ENCODE assay signal across 1 cellular context in genomic region chr9:131505012-131505411, GRCh38.
A peak's percentile ranks its signal among the peaks of the same experiment; 100 is the strongest.
TF ChIP-seq lines count a peak whose summit lies in the region.

No MANE protein-coding gene starts in this region.

TF ChIP-seq in K562, 482 proteins besides CTCF, POLR2A, EP300 and RAD21 (continued from another document):
- TF ChIP-seq VEZF1 (CRISPR knock-in tag; IDR thresholded peaks at IDR 0.05) (peak; percentile 68), E2F6 (IDR thresholded peaks at IDR 0.05; ENCODE audit: borderline replicate concordance in 1 of 2, extremely low read depth in 1 of 2, insufficient read depth in 1 of 2, insufficient read length in 1 of 2, low read depth in 1 of 2, low read length in 1 of 2, poor library complexity in 1 of 2, severe bottlenecking in 1 of 2) (no peak), ZBTB33 (CRISPR knock-in tag; IDR thresholded peaks at IDR 0.05) (no peak), ZNF12 (CRISPR knock-in tag; IDR thresholded peaks at IDR 0.05) (no peak), LCOR (CRISPR knock-in tag; IDR thresholded peaks at IDR 0.05) (no peak), GABPB2 (CRISPR knock-in tag; conservative IDR thresholded peaks at IDR 0.05) (no peak), FOSL1 (tag; conservative IDR thresholded peaks at IDR 0.05) (no peak), SMAD3 (CRISPR knock-in tag; conservative IDR thresholded peaks at IDR 0.05) (no peak), ARID3A (IDR thresholded peaks at IDR 0.05; ENCODE audit: borderline replicate concordance, low read depth, low read length) (no peak), JUNB (CRISPR knock-in tag; conservative IDR thresholded peaks at IDR 0.05) (no peak), RBM22 (IDR thresholded peaks at IDR 0.05; ENCODE audit: low read depth, low read length, poor library complexity, severe bottlenecking) (no peak), TEAD4 (IDR thresholded peaks at IDR 0.05; ENCODE audit: low read length) (peak; percentile 24; the same call in 1 of the 2 replicates), TEAD4 (CRISPR knock-in tag; IDR thresholded peaks at IDR 0.05; ENCODE audit: borderline replicate concordance) (no peak), ZFX (CRISPR knock-in tag; IDR thresholded peaks at IDR 0.05) (no peak), ZNF24 (IDR thresholded peaks at IDR 0.05) (no peak), ETV5 (CRISPR knock-in tag; IDR thresholded peaks at IDR 0.05; ENCODE audit: low read depth) (no peak), BMI1 (IDR thresholded peaks at IDR 0.05; ENCODE audit: low read length) (no peak), KDM1A (IDR thresholded peaks at IDR 0.05) (peak; percentile 70 to 80), CBFA2T2 (conservative IDR thresholded peaks at IDR 0.05) (0 out of 2 replicates have a peak, but pooled peaks have one; percentile 35), GTF2A2 (tag; IDR thresholded peaks at IDR 0.05) (no peak), RBM39 (optimal IDR thresholded peaks at IDR 0.05; ENCODE audit: low read depth, low read length) (no peak), ZNF655 (CRISPR knock-in tag; IDR thresholded peaks at IDR 0.05) (no peak), KDM5B (IDR thresholded peaks at IDR 0.05; ENCODE audit: insufficient replicate concordance, low read depth, low read length) (no peak), NR0B1 (IDR thresholded peaks at IDR 0.05; ENCODE audit: partially characterized antibody) (no peak), ZBTB2 (IDR thresholded peaks at IDR 0.05) (no peak), CBX3 (IDR thresholded peaks at IDR 0.05; ENCODE audit: borderline replicate concordance in 1 of 2, low read length in 2 of 2) (no peak), TCF3 (CRISPR knock-in tag; IDR thresholded peaks at IDR 0.05) (peak; percentile 54; the same call in 1 of the 2 replicates), GATAD2B (IDR thresholded peaks at IDR 0.05; ENCODE audit: borderline replicate concordance) (no peak), SMARCA4 (IDR thresholded peaks at IDR 0.05) (peak; percentile 36; the same call in 1 of the 2 replicates), RBBP5 (IDR thresholded peaks at IDR 0.05; ENCODE audit: borderline replicate concordance, insufficient read depth, low read length, poor library complexity, severe bottlenecking) (no peak), TBP (optimal IDR thresholded peaks at IDR 0.05; ENCODE audit: low read depth, low read length) (no peak), ZNF274 (IDR thresholded peaks at IDR 0.05; ENCODE audit: borderline replicate concordance, low read depth, low read length) (no peak)
